13 cellular contexts compared by ENCODE assay signal in the genomic region with DNA sequence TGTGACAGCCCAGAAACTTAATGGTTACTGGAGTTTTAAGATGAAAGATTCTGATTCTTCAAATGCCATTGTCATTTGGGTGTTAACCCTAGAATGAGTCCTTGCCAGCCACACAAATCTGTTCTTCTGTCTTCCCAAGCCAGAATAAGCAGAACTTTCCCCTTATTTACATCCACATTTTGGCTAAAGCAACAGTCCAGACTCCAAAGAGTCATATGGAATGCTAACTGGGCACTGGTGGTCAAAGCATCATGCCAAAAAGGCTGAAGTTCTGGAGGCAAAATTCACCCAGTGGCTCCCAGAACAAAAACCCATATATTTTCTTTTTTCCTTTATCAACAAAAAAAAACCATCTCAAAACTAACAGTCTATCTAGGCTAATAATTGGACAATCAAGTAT.
"Had no signal": no experiment of that assay in that cellular context is flagged by ENCODE, and none has a peak within 500 bp of the region (broad histone marks: within the 10 kb centered on the region; RNA-seq: fewer than 3 reads in every experiment).

No MANE protein-coding gene starts in this region.

- H3K4me3 ChIP-seq: lung, SJSA1, skin epidermis had no signal

- H3K36me3 ChIP-seq: SJSA1 had no signal

- DNase-seq: activated CD4-positive, alpha-beta T cell treated with anti-CD3 and anti-CD28 coated beads, Interleukin-2, amount 10 ng/mL, durations not matched to agents 7 days and 5 days; activated CD4-positive, CD25-positive, alpha-beta regulatory T cell; activated naive CD4-positive, alpha-beta T cell treated with Interleukin-2 at 50 U/mL for 16 hours; anterior cingulate cortex; foreskin melanocyte; left colon; naive thymus-derived CD4-positive, alpha-beta T cell; stimulated activated CD4-positive, alpha-beta T cell treated with anti-CD3 and anti-CD28 coated beads, Interleukin-4, amount 100 ng/mL, for 4 hours; stimulated activated CD8-positive, alpha-beta memory T cell treated with anti-CD3 and anti-CD28 coated beads, Interleukin-4, amount 100 ng/mL, for 48 hours; stimulated activated naive CD8-positive, alpha-beta T cell treated with anti-CD3 and anti-CD28 coated beads, Interleukin-15, Interleukin-2, amounts not matched to agents 100 U/mL and 50 U/mL, for 24 hours had no signal

- H3K9me3 ChIP-seq: SJSA1 had no signal

- H3K27me3 ChIP-seq: SJSA1 had no signal

- ATAC-seq: left colon; naive thymus-derived CD4-positive, alpha-beta T cell; stimulated activated naive CD8-positive, alpha-beta T cell treated with anti-CD3 and anti-CD28 coated beads, Interleukin-15, Interleukin-2, amounts not matched to agents 100 U/mL and 50 U/mL, for 24 hours had no signal
